ENCODE assay signal across 8 cellular contexts in the genomic region with DNA sequence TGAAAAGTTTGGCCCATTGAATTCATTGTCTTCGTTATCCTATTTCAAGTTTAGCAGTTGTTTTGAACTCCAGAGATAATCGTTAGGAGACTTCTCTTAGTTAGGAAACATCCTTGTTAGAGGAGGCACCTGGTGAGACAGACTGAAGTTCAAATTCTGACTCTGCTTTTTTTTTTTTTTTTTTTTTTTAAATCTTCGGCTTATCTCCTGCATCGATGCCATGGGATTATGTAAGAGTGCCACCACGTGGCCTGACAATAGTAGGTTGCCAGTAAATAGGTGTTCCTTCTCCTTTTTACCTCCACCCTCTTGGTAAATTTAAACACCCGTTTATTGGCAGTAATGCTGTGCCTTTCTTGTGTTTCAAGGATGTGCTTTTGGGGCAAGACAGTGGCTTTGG.
DNase-seq lines count a peak whose midpoint lies in the region; ATAC-seq and TF ChIP-seq lines count a peak whose summit lies in the region.

No MANE protein-coding gene starts in this region.

- H3K4me3 ChIP-seq in HFF-Myc (replicated peaks; ENCODE audit: low read depth, low read length): no peak overlapping the region

- peak; percentile 20 for TF ChIP-seq CTCF in HFF-Myc (IDR thresholded peaks at IDR 0.05; ENCODE audit: low read depth, low read length, missing control alignments)

- no peak for ATAC-seq in GM19035 (IDR thresholded peaks at IDR 0.05; ENCODE audit: unreplicated experiment)
- ATAC-seq in HG03378 (IDR thresholded peaks at IDR 0.05; ENCODE audit: unreplicated experiment): no peak

- DNase-seq in DMS53 treated with DMSO at 0.1 percent for 48 hours (lab: John Stamatoyannopoulos, UW; ENCODE audit: unreplicated experiment): peak; percentile 24
- no peak for DNase-seq in HFF-Myc (ENCODE audit: extremely low read depth, low read depth)
- DNase-seq in SHP77 treated with DMSO at 0.1 percent for 48 hours (lab: John Stamatoyannopoulos, UW): peak; percentile 25
- DNase-seq in glomerular visceral epithelial cell (ENCODE audit: extremely low spot score): peak; percentile 40
- no peak for DNase-seq in COLO829 (ENCODE audit: low spot score)
- DNase-seq in anterior cingulate cortex (lab: John Stamatoyannopoulos, UW): no peak

Comparison
In these comparisons a context has a peak if more than half of its experiments do, and no peak if none do; other contexts are left out.
1. DNase-seq: peak in DMS53 treated with DMSO at 0.1 percent for 48 hours (single experiment), SHP77 treated with DMSO at 0.1 percent for 48 hours (single experiment) and glomerular visceral epithelial cell (single experiment); none in HFF-Myc (single experiment), COLO829 (single experiment) and anterior cingulate cortex (0 of 58).